28 cellular contexts compared by ENCODE assay signal in the genomic region with DNA sequence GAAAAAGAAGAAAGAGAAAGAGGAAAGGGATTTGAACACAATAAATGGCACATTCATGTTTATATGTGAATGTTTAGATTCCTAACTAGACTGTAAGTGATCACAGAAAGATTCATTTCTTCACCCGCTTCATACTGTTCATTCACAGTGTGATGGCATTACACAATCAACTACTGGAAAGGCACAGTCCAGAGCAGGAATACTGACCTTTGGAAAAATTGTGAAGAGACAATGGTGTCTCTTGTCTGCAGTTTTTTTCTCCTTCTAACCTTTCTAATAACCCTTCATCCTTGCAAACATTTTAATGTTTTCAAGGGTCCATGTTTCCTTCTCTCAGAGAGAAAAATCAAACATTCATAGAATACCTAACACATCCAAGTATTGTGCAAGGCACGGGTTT.
"Had no signal": no experiment of that assay in that cellular context is flagged by ENCODE, and none has a peak within 500 bp of the region (broad histone marks: within the 10 kb centered on the region; RNA-seq: fewer than 3 reads in every experiment).

No MANE protein-coding gene starts in this region.

- H3K27ac Mint-ChIP-seq: activated CD4-positive, alpha-beta T cell treated with anti-CD3 and anti-CD28 coated beads, Interleukin-2, amount 10 ng/mL, durations not matched to agents 24 days and 14 days; activated CD8-positive, alpha-beta T cell treated with anti-CD3 and anti-CD28 coated beads for 36 hours; activated naive CD4-positive, alpha-beta T cell treated with anti-CD3 and anti-CD28 coated beads, Interleukin-2, amount 50 U/mL, for 24 hours; activated naive CD8-positive, alpha-beta T cell treated with anti-CD3 and anti-CD28 coated beads, Interleukin-2, amount 10 ng/mL, durations not matched to agents 7 days and 5 days; activated T-cell treated with anti-CD3 and anti-CD28 coated beads, Interleukin-2, amount 50 U/mL, for 24 hours; activated T-helper 2 cell treated with anti-CD3 and anti-CD28 coated beads, Interferon-gamma antibody, Interleukin-2, Interleukin-4, amounts not matched to agents 10 μg/mL and 5 μg/mL and 100 μg/mL, durations not matched to agents 14 hours and 24 hours and 36 hours had no signal

- H3K9me3 ChIP-seq: ascending aorta had no signal

- H3K27me3 Mint-ChIP-seq: activated CD4-positive, alpha-beta T cell treated with anti-CD3 and anti-CD28 coated beads, Interleukin-2, amount 10 ng/mL, durations not matched to agents 24 days and 14 days; activated CD8-positive, alpha-beta T cell treated with anti-CD3 and anti-CD28 coated beads for 36 hours; activated naive CD4-positive, alpha-beta T cell treated with anti-CD3 and anti-CD28 coated beads, Interleukin-2, amount 50 U/mL, for 24 hours; activated naive CD8-positive, alpha-beta T cell treated with anti-CD3 and anti-CD28 coated beads, Interleukin-2, amount 10 ng/mL, durations not matched to agents 7 days and 5 days; activated T-cell treated with anti-CD3 and anti-CD28 coated beads, Interleukin-2, amount 50 U/mL, for 24 hours; central memory CD8-positive, alpha-beta T cell had no signal

- H3K4me3 ChIP-seq: ascending aorta, cardiac muscle cell, PC-9 had no signal

- H3K36me3 ChIP-seq: ascending aorta, cardiac muscle cell had no signal

- ATAC-seq: activated CD8-positive, alpha-beta T cell treated with anti-CD3 and anti-CD28 coated beads for 36 hours; Right ventricle myocardium inferior had no signal

- H3K36me3 Mint-ChIP-seq: activated naive CD4-positive, alpha-beta T cell treated with anti-CD3 and anti-CD28 coated beads, Interleukin-2, amount 50 U/mL, for 24 hours; activated naive CD8-positive, alpha-beta T cell treated with anti-CD3 and anti-CD28 coated beads, Interleukin-2, amount 10 ng/mL, durations not matched to agents 7 days and 5 days had no signal

- H3K4me1 ChIP-seq: ascending aorta had no signal

- H3K4me1 Mint-ChIP-seq: activated CD4-positive, alpha-beta T cell treated with anti-CD3 and anti-CD28 coated beads, Interleukin-2, amount 10 ng/mL, durations not matched to agents 24 days and 14 days; activated naive CD4-positive, alpha-beta T cell treated with anti-CD3 and anti-CD28 coated beads, Interleukin-2, amount 50 U/mL, for 24 hours; activated naive CD8-positive, alpha-beta T cell treated with anti-CD3 and anti-CD28 coated beads, Interleukin-2, amount 10 ng/mL, durations not matched to agents 7 days and 5 days; central memory CD8-positive, alpha-beta T cell had no signal

- H3K4me2 ChIP-seq: PC-9 had no signal

- H3K27ac ChIP-seq: ascending aorta, cardiac muscle cell, PC-9, RWPE1, VCaP had no signal

- H3K9me3 Mint-ChIP-seq: activated T-helper 2 cell treated with anti-CD3 and anti-CD28 coated beads, Interferon-gamma antibody, Interleukin-2, Interleukin-4, amounts not matched to agents 10 μg/mL and 5 μg/mL and 100 μg/mL, durations not matched to agents 14 hours and 24 hours and 36 hours had no signal

- H3K4me3 Mint-ChIP-seq: activated CD4-positive, alpha-beta T cell treated with anti-CD3 and anti-CD28 coated beads, Interleukin-2, amount 10 ng/mL, durations not matched to agents 24 days and 14 days; activated CD8-positive, alpha-beta T cell treated with anti-CD3 and anti-CD28 coated beads for 36 hours; activated naive CD4-positive, alpha-beta T cell treated with anti-CD3 and anti-CD28 coated beads, Interleukin-2, amount 50 U/mL, for 24 hours; activated naive CD8-positive, alpha-beta T cell treated with anti-CD3 and anti-CD28 coated beads, Interleukin-2, amount 10 ng/mL, durations not matched to agents 7 days and 5 days; activated T-cell treated with anti-CD3 and anti-CD28 coated beads, Interleukin-2, amount 50 U/mL, for 24 hours; central memory CD8-positive, alpha-beta T cell had no signal

- H2AFZ ChIP-seq: PC-9 had no signal

- DNase-seq: activated CD4-positive, alpha-beta T cell treated with anti-CD3 and anti-CD28 coated beads, Interleukin-2, amount 10 ng/mL, durations not matched to agents 24 days and 14 days; activated CD4-positive, alpha-beta T cell treated with anti-CD3 and anti-CD28 coated beads, Interleukin-2, amount 50 U/mL, for 4 hours; activated CD8-positive, alpha-beta T cell treated with anti-CD3 and anti-CD28 coated beads for 36 hours; activated gamma-delta T cell; activated naive CD4-positive, alpha-beta T cell treated with Interleukin-2 at 50 U/mL for 16 hours; activated naive CD8-positive, alpha-beta T cell treated with anti-CD3 and anti-CD28 coated beads, Interleukin-2, amount 10 ng/mL, durations not matched to agents 7 days and 5 days; activated T-cell treated with anti-CD3 and anti-CD28 coated beads, Interleukin-2, amount 50 U/mL, for 24 hours; amygdala; NCI-H1048; NCI-H1105 treated with DMSO at 0.1 percent for 48 hours; NCI-H1436; NCI-H1694; NCI-H1930; NCI-H345; PC-9; SIG-M5; SW 1271; T-helper 1 cell; T-helper 2 cell; T-helper 9 cell had no signal

- H3K27me3 ChIP-seq: ascending aorta, cardiac muscle cell had no signal
